9 cellular contexts compared by ENCODE assay signal in the genomic region with DNA sequence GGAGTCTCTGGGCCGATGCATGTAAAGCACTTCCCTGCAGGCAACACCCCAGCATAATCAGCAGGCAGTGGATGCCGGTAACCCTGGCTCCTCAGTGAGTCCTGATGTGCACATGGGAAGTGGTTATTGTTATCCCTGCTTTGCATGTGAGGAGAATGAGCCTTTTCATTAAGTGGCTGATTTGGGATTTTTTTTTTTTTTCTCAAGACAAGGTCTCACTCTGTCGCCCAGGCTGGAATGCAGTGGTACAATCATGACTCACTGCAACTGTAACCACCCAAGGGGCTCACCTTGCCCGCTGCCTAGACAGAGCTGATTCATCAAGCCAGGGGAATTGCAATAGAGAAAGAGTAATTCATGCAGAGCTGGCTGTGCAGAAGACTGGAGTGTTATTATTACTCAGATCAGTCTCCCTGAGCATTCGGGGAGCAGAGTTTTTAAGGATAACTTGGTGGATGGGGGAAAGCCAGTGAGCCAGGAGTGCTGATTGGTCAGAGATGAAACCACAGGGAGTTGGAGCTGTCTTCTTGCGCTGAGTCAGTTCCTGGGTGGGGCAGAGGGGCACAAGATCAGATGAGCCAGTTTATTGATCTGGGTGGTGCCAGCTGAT.
DNase-seq lines count a peak whose midpoint lies in the region; ATAC-seq, FAIRE-seq and TF ChIP-seq lines count a peak whose summit lies in the region.
"Had no signal": no experiment of that assay in that cellular context is flagged by ENCODE, and none has a peak within 500 bp of the region (broad histone marks: within the 10 kb centered on the region; RNA-seq: fewer than 3 reads in every experiment).

No MANE protein-coding gene starts in this region.

- no peaks in the 10 kb centered on the region for H3K36me3 ChIP-seq in IMR-90 (ENCODE audit: control insufficient read depth, insufficient read depth, low read length)
- H3K36me3 ChIP-seq in astrocyte (ENCODE audit: insufficient read depth, low read length), result no peaks in the 10 kb centered on the region

- no peaks in the 10 kb centered on the region for H4K20me1 ChIP-seq in IMR-90 (ENCODE audit: insufficient read depth, low read length)
- no peaks in the 10 kb centered on the region for H4K20me1 ChIP-seq in astrocyte (ENCODE audit: insufficient read depth, low read length)

- H2BK20ac ChIP-seq in IMR-90 (ENCODE audit: low read depth, low read length), result peak overlapping the region; percentile 94

- peak overlapping the region; percentile 92; the same call in 1 of the 3 replicates for H2BK15ac ChIP-seq in IMR-90 (ENCODE audit: low read depth, low read length)

- dilution Hi-C loops in IMR-90 (cut with HindIII; ENCODE audit: low sequenced_read_pairs, unreplicated experiment), result no loop called here

- H3K36me3 Mint-ChIP-seq in astrocyte (ENCODE audit: low read depth, unreplicated experiment), result no peaks in the 10 kb centered on the region

- 0 out of 2 replicates have a peak overlapping the region, but pooled peaks have one; percentile 46 for H3K56ac ChIP-seq in IMR-90 (ENCODE audit: extremely low read depth, insufficient read depth, low read length)

- H4K5ac ChIP-seq in IMR-90 (ENCODE audit: low read depth, low read length), result peak overlapping the region; percentile 35

- CTCF ChIA-PET in IMR-90 (lab: Yijun Ruan, JAX), result no interaction called here

- peak overlapping the region; percentile 81 for H2BK5ac ChIP-seq in IMR-90 (ENCODE audit: low read depth, low read length, poor library complexity, severe bottlenecking)

- H3K14ac ChIP-seq in IMR-90 (replicated peaks; ENCODE audit: low read depth, low read length), result 0 out of 2 replicates have a peak overlapping the region, but pooled peaks have one; percentile 11

- H2BK120ac ChIP-seq in IMR-90 (ENCODE audit: low read depth, low read length), result peak overlapping the region; percentile 95

- no peak; the same call in 1 of the 2 replicates for TF ChIP-seq RAD21 in IMR-90 (IDR thresholded peaks at IDR 0.05; ENCODE audit: low read length)

- H3K79me2 ChIP-seq in astrocyte (ENCODE audit: insufficient read depth, low read length), result no peaks in the 10 kb centered on the region

- DNase-seq in AG10803 (ENCODE audit: low read depth) (peak; percentile 84), IMR-90 (peak; percentile 87), astrocyte (ENCODE audit: low read depth) (peak; percentile 92), kidney glomerular epithelial cell (lab: John Stamatoyannopoulos, UW) (peak; percentile 95), DMS 273 (lab: John Stamatoyannopoulos, UW; ENCODE audit: unreplicated experiment) (no peak), globus pallidus (ENCODE audit: low spot score) (no peak)
- DNase-seq: DND-41 had no signal

- H3K23ac ChIP-seq in IMR-90 (ENCODE audit: low read depth, low read length), result no peak overlapping the region; the same call in 1 of the 2 replicates

- peak; percentile 83 for ATAC-seq in IMR-90 (ENCODE audit: low read depth)
- no peak for ATAC-seq in HG03175 (IDR thresholded peaks at IDR 0.05; ENCODE audit: unreplicated experiment)
- ATAC-seq in GM19035 (IDR thresholded peaks at IDR 0.05; ENCODE audit: unreplicated experiment), result no peak

- POLR2A ChIA-PET in IMR-90 (lab: Charles Lee; ENCODE audit: unreplicated experiment), result no interaction called here

- H3K9ac ChIP-seq in IMR-90 (ENCODE audit: low read depth, low read length), result no peak overlapping the region
- H3K9ac ChIP-seq in astrocyte (ENCODE audit: low read length), result peak overlapping the region; percentile 44

- in situ Hi-C loops in IMR-90 (cut with MboI; ENCODE audit: low sequenced_read_pairs), result no loop called here

- H3K18ac ChIP-seq in IMR-90 (ENCODE audit: low read depth, low read length), result peak overlapping the region; percentile 33; the same call in 1 of the 2 replicates

- H3K27me3 ChIP-seq in IMR-90 (ENCODE audit: control insufficient read depth, insufficient read depth, low read length) (no peaks in the 10 kb centered on the region), astrocyte (ENCODE audit: insufficient read depth, low read length) (no peaks in the 10 kb centered on the region)

- H2AK5ac ChIP-seq in IMR-90 (ENCODE audit: low read depth, low read length), result 0 out of 2 replicates have a peak overlapping the region, but pooled peaks have one; percentile 57

- no peak overlapping the region for H2AK9ac ChIP-seq in IMR-90 (replicated peaks; ENCODE audit: low read depth, low read length, poor library complexity)

- H3K79me1 ChIP-seq in IMR-90 (ENCODE audit: low read depth in 1 of 2, low read length in 2 of 2), result no peaks in the 10 kb centered on the region; a peak in 1 of 4 replicates

- H2AFZ ChIP-seq in IMR-90 (replicated peaks; ENCODE audit: low read length, poor library complexity), result no peak overlapping the region
- peak overlapping the region; percentile 27 for H2AFZ ChIP-seq in astrocyte (ENCODE audit: low read depth, low read length)

- H3K4me3 ChIP-seq in AG10803 (ENCODE audit: low read length) (no peak overlapping the region), IMR-90 (ENCODE audit: insufficient read depth, low read depth, low read length) (no peak overlapping the region), astrocyte (ENCODE audit: insufficient read depth, low read depth, low read length) (peak overlapping the region; percentile 2)

- H3K4me1 Mint-ChIP-seq in astrocyte (ENCODE audit: low read depth, unreplicated experiment), result peaks cover 24% of the 10 kb centered on the region

- peak overlapping the region; percentile 21 for H3K4me3 Mint-ChIP-seq in astrocyte (ENCODE audit: unreplicated experiment)

- H3K4me1 ChIP-seq in IMR-90 (ENCODE audit: control insufficient read depth, insufficient read depth, low read length), result peaks cover 12% of the 10 kb centered on the region
- H3K4me1 ChIP-seq in astrocyte (ENCODE audit: insufficient read depth, low read length), result peaks cover 16% of the 10 kb centered on the region

- BruUV-seq in IMR-90 (replicated peaks; lab: Mats Ljungman, UMichigan), result no TSS peak

- peak overlapping the region; percentile 87 for H3K27ac Mint-ChIP-seq in astrocyte (ENCODE audit: unreplicated experiment)

- peaks cover 6% of the 10 kb centered on the region; the same call in 1 of the 2 replicates for H3K9me1 ChIP-seq in IMR-90 (ENCODE audit: insufficient read depth, low read length)

- H3K4ac ChIP-seq in IMR-90 (ENCODE audit: low read depth, low read length), result peak overlapping the region; percentile 90

- intact Hi-C loops in IMR-90 (cut with micrococcal nuclease), result no loop called here

- WGBS in IMR-90 (ENCODE audit: extremely low coverage in 2 of 2, insufficient read length in 1 of 2), 2 experiments, result 11% methylated on average over 2 of the region's 6 CpGs; no CpG with 5 or more reads in 1 of the 2 experiments

- peak overlapping the region; percentile 65 for H3K4me2 ChIP-seq in IMR-90 (ENCODE audit: low read depth, low read length)
- peak overlapping the region; percentile 64 for H3K4me2 ChIP-seq in astrocyte (ENCODE audit: low read length)

- no peak for TF ChIP-seq POLR2A in IMR-90 (IDR thresholded peaks at IDR 0.05; ENCODE audit: low read depth, low read length)

- no peak for TF ChIP-seq CTCF in AG10803 (conservative IDR thresholded peaks at IDR 0.05; ENCODE audit: low read length)
- no peak for TF ChIP-seq CTCF in IMR-90 (conservative IDR thresholded peaks at IDR 0.05; ENCODE audit: low read depth, low read length)
- no peak for TF ChIP-seq CTCF in astrocyte (IDR thresholded peaks at IDR 0.05; ENCODE audit: insufficient read depth, low read depth, low read length)

- H3K27ac ChIP-seq in IMR-90 (ENCODE audit: insufficient read depth, low read length) (peak overlapping the region; percentile 64), astrocyte (ENCODE audit: low read depth, low read length) (peak overlapping the region; percentile 75)

- peak overlapping the region; percentile 84 for H4K91ac ChIP-seq in IMR-90 (ENCODE audit: insufficient read depth, low read depth, low read length)

- peak; percentile 98 for FAIRE-seq in astrocyte (lab: Jason Lieb, UNC)

- no peaks in the 10 kb centered on the region for H3K27me3 Mint-ChIP-seq in astrocyte (ENCODE audit: low read depth, unreplicated experiment)

- H4K8ac ChIP-seq in IMR-90 (ENCODE audit: low read depth in 2 of 2, low read length in 2 of 2), result peak overlapping the region in 1 of 2 experiments; percentile 77; a peak in 3 of 4 replicates

- H3K9me3 Mint-ChIP-seq in astrocyte (ENCODE audit: unreplicated experiment), result no peaks in the 10 kb centered on the region

- H3K9me3 ChIP-seq in IMR-90 (ENCODE audit: control insufficient read depth, insufficient read depth, low read length) (no peaks in the 10 kb centered on the region), astrocyte (ENCODE audit: insufficient read depth, low read depth, low read length) (no peaks in the 10 kb centered on the region)

TF ChIP-seq in IMR-90, 13 proteins besides CTCF, POLR2A, EP300 and RAD21:
- peak; percentile 81 for TF ChIP-seq CEBPB (IDR thresholded peaks at IDR 0.05; ENCODE audit: low read depth, low read length)
- no peak for TF ChIP-seq NFE2L2 (IDR thresholded peaks at IDR 0.05; ENCODE audit: low read depth, low read length)
- TF ChIP-seq RCOR1 (IDR thresholded peaks at IDR 0.05; ENCODE audit: insufficient replicate concordance, low read length), result no peak
- TF ChIP-seq BHLHE40 (IDR thresholded peaks at IDR 0.05; ENCODE audit: low read depth, low read length), result peak; percentile 77
- TF ChIP-seq FOS (IDR thresholded peaks at IDR 0.05; ENCODE audit: low read depth, low read length), result peak; percentile 90
- no peak for TF ChIP-seq MXI1 (IDR thresholded peaks at IDR 0.05; ENCODE audit: borderline replicate concordance, low read depth, low read length)

Comparison
In these comparisons a context has a peak if more than half of its experiments do, and no peak if none do; other contexts are left out.
1. DNase-seq: peak in AG10803 (single experiment), IMR-90 (single experiment), astrocyte (single experiment) and kidney glomerular epithelial cell (single experiment); none in DMS 273 (single experiment) and globus pallidus (single experiment).